In genomic region chr11:14318581-14318981, GRCh38 we compare ENCODE assay signal across 17 cellular contexts. TPM values are rescaled to one million over a fixed set of nuclear protein-coding genes. Genes with fewer than 3 reads are reported as not detected.
A peak's percentile ranks its signal among the peaks of the same experiment; 100 is the strongest.
DNase-seq lines count a peak whose midpoint lies in the region; ATAC-seq and TF ChIP-seq lines count a peak whose summit lies in the region.
"Had no signal": no experiment of that assay in that cellular context is flagged by ENCODE, and none has a peak within 500 bp of the region (broad histone marks: within the 10 kb centered on the region; RNA-seq: fewer than 3 reads in every experiment).

No MANE protein-coding gene starts in this region.

- TF ChIP-seq POLR2A in GM18505 (IDR thresholded peaks at IDR 0.05; ENCODE audit: borderline replicate concordance, extremely low read depth, insufficient read depth, insufficient read length), result no peak

- intact Hi-C loops in left ventricle myocardium superior (cut with micrococcal nuclease) (no loop called here), Right ventricle myocardium superior (cut with DNase I) (no loop called here)

- no peak for DNase-seq in left ventricle myocardium superior
- DNase-seq in Right ventricle myocardium superior, result no peak
- peak; percentile 29 for DNase-seq in amniotic epithelial cell (ENCODE audit: low read depth)
- DNase-seq in kidney tubule cell (ENCODE audit: low spot score), result peak; percentile 20
- no peak for DNase-seq in NK-92 treated with Interleukin-12 subunit alpha and Interleukin-12 subunit beta, amount 100 ng/mL, for 24 hours (lab: John Stamatoyannopoulos, UW)
- DNase-seq in hepatic stellate cell (ENCODE audit: low spot score), result no peak
- no peak for DNase-seq in hippocampal formation (lab: John Stamatoyannopoulos, UW)
- DNase-seq: ACHN; activated CD4-positive, alpha-beta T cell treated with anti-CD3 and anti-CD28 coated beads for 36 hours; activated T-cell treated with anti-CD3 and anti-CD28 coated beads, Interleukin-2, amount 50 U/mL, for 4 hours; amniotic stem cell; Caco-2; NCI-H187 treated with DMSO at 0.1 percent for 48 hours; NCI-H526 treated with DMSO at 0.1 percent for 48 hours; stimulated activated naive CD8-positive, alpha-beta T cell treated with anti-CD3 and anti-CD28 coated beads, Interleukin-15, Interleukin-2, amounts not matched to agents 100 U/mL and 50 U/mL, for 24 hours; T-helper 2 cell had no signal

- ATAC-seq in left ventricle myocardium superior (peak; percentile 24), Right ventricle myocardium superior (ENCODE audit: poor library complexity) (no peak), GM18505 (IDR thresholded peaks at IDR 0.05; ENCODE audit: unreplicated experiment) (no peak)
- ATAC-seq: activated CD4-positive, alpha-beta T cell treated with anti-CD3 and anti-CD28 coated beads for 36 hours; activated T-cell treated with anti-CD3 and anti-CD28 coated beads, Interleukin-2, amount 50 U/mL, for 4 hours; stimulated activated naive CD8-positive, alpha-beta T cell treated with anti-CD3 and anti-CD28 coated beads, Interleukin-15, Interleukin-2, amounts not matched to agents 100 U/mL and 50 U/mL, for 24 hours had no signal

RNA-seq across cellular contexts. Expression of gene RRAS2, which starts 40.4 kb away (rescaled TPM):
- 30.6 TPM for total RNA-seq in left ventricle myocardium superior
- total RNA-seq in Right ventricle myocardium superior, result 26.5 TPM

Comparison
In these comparisons a context has a peak if more than half of its experiments do, and no peak if none do; other contexts are left out.
1. DNase-seq: peak in amniotic epithelial cell (single experiment) and kidney tubule cell (single experiment); none in left ventricle myocardium superior (single experiment), Right ventricle myocardium superior (single experiment), NK-92 treated with Interleukin-12 subunit alpha and Interleukin-12 subunit beta, amount 100 ng/mL, for 24 hours (single experiment), hepatic stellate cell (single experiment) and hippocampal formation (0 of 2).